Comparison of ENCODE assay signal across 9 cellular contexts in the genomic region with DNA sequence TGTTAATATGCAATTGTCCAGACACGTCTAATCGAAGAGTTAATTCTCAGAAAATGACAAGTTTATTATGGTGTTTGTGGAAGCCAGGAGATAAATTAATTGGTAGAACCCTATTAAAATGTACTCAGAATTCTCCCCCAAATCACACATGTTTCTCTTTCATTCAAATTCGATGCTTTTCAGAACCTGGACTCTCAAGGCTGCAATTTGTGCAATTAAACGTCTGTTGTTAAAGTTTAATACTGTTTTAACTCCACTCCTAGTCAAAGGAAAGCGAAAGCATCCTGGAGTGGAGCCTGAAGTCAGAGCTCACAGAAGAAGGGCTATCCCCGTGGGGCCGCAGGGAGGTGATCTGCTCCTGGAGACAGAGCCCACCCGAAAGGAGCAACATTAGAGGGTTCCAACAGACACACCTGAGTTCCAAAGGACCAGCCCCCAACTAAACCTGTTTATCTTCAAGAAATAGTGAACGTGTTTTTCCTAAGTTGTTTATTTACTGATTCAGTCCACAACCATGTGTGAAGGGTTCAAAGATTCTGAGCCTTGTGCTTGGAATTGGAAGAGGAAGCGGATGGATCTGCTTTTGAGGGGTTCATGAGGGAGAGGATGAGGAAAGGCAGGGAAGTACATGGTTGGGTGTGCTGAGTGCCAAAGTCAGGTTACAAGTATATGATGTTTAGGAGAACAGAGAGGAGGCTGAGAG.
DNase-seq lines count a peak whose midpoint lies in the region; ATAC-seq and TF ChIP-seq lines count a peak whose summit lies in the region.
"Had no signal": no experiment of that assay in that cellular context is flagged by ENCODE, and none has a peak within 500 bp of the region (broad histone marks: within the 10 kb centered on the region; RNA-seq: fewer than 3 reads in every experiment).

No MANE protein-coding gene starts in this region.

- H3K4me3 ChIP-seq in iPS DF 6.9 (ENCODE audit: low read length) = peak overlapping the region; percentile 26; the same call in 1 of the 2 replicates
- peak overlapping the region; percentile 38 to 72 (median 46) for H3K4me3 ChIP-seq in spleen

- no peak for TF ChIP-seq POLR2A in spleen (IDR thresholded peaks at IDR 0.05)

- WGBS in iPS DF 6.9 (ENCODE audit: insufficient coverage, insufficient read length) = no CpG with 5 or more reads among the region's 10 CpGs
- WGBS in spleen, 5 donors = 26 to 42% (median 29%) methylated on average over 10 of the region's 10 CpGs

- H3K27ac Mint-ChIP-seq in activated T-helper 17 cell treated with anti-CD3 and anti-CD28 coated beads, Interleukin-2, amount 50 U/mL, for 72 hours = no peak overlapping the region

- H3K4me1 Mint-ChIP-seq in activated T-helper 17 cell treated with anti-CD3 and anti-CD28 coated beads, Interleukin-2, amount 50 U/mL, for 72 hours = peaks cover 10% of the 10 kb centered on the region

- no peaks in the 10 kb centered on the region for H3K36me3 ChIP-seq in iPS DF 6.9 (ENCODE audit: control insufficient read depth, insufficient read depth, low read length)
- H3K36me3 ChIP-seq in spleen = no peaks in the 10 kb centered on the region

- H3K27ac ChIP-seq in iPS DF 6.9 (ENCODE audit: low read length) (no peak overlapping the region), spleen (peak overlapping the region in 2 of 8 donors; percentile 11 to 36)
- H3K27ac ChIP-seq: 22Rv1 had no signal

- no peaks in the 10 kb centered on the region for H3K36me3 Mint-ChIP-seq in activated T-helper 17 cell treated with anti-CD3 and anti-CD28 coated beads, Interleukin-2, amount 50 U/mL, for 72 hours (ENCODE audit: low read depth)

- intact Hi-C loops in spleen (cut with DNase I; ENCODE audit: low total_unique reads) = no loop called here

- H3K27me3 ChIP-seq in iPS DF 6.9 (ENCODE audit: control insufficient read depth, insufficient read depth, low read length) (peaks cover 13% of the 10 kb centered on the region; the same call in 1 of the 2 replicates), spleen (replicated peaks in 1 of 7) (peaks cover 0 to 48% (median 19%) of the 10 kb centered on the region in 7 donors)

- H3K9me3 ChIP-seq in iPS DF 6.9 (ENCODE audit: control insufficient read depth, insufficient read depth, low read length) = no peaks in the 10 kb centered on the region
- no peaks in the 10 kb centered on the region for H3K9me3 ChIP-seq in spleen

- H3K4me1 ChIP-seq in iPS DF 6.9 (ENCODE audit: control insufficient read depth, insufficient read depth, low read length) (no peaks in the 10 kb centered on the region), spleen (peaks cover 0 to 22% (median 20%) of the 10 kb centered on the region in 6 donors)

- no peak for ATAC-seq in activated T-helper 17 cell treated with anti-CD3 and anti-CD28 coated beads, Interleukin-2, amount 50 U/mL, for 72 hours (replicated peaks)
- no peak for ATAC-seq in GM18868 (IDR thresholded peaks at IDR 0.05; ENCODE audit: unreplicated experiment)

- H3K27me3 Mint-ChIP-seq in activated T-helper 17 cell treated with anti-CD3 and anti-CD28 coated beads, Interleukin-2, amount 50 U/mL, for 72 hours = peaks cover 43% of the 10 kb centered on the region

- H3K9me3 Mint-ChIP-seq in activated T-helper 17 cell treated with anti-CD3 and anti-CD28 coated beads, Interleukin-2, amount 50 U/mL, for 72 hours = no peaks in the 10 kb centered on the region

- DNase-seq in DMS 273 (lab: John Stamatoyannopoulos, UW; ENCODE audit: unreplicated experiment) (peak; percentile 34), DMS 273 treated with DMSO at 0.1 percent for 48 hours (lab: John Stamatoyannopoulos, UW) (no peak), iPS DF 6.9 (ENCODE audit: low read depth, low spot score) (no peak), spleen (no peak), 8988T (no peak), NCI-H1930 (lab: John Stamatoyannopoulos, UW) (no peak)

- peak overlapping the region; percentile 83 for H3K4me3 Mint-ChIP-seq in activated T-helper 17 cell treated with anti-CD3 and anti-CD28 coated beads, Interleukin-2, amount 50 U/mL, for 72 hours

- no peak for TF ChIP-seq CTCF in spleen (IDR thresholded peaks at IDR 0.05 in 8 of 11, conservative IDR thresholded peaks at IDR 0.05 in 3 of 11)
